In the genomic region with DNA sequence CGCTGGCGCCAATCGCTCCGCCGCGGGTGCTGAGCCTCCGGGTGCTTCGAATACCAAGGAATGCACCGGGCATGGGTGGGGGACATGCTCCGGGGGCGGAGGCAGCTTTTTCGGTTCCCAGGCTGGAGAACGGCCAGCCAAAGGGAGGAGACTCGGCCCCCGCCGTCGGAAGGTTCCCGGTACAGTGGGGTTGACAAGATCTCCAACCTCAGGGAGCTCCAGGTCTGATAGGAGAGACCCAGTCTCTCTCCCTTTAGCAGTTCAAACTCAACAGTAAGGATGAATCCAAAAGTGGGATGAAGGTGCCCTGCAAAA, we compare ENCODE assay signal across 11 cellular contexts.
DNase-seq lines count a peak whose midpoint lies in the region; ATAC-seq, FAIRE-seq and TF ChIP-seq lines count a peak whose summit lies in the region.
"Had no signal": no experiment of that assay in that cellular context is flagged by ENCODE, and none has a peak within 500 bp of the region (broad histone marks: within the 10 kb centered on the region; RNA-seq: fewer than 3 reads in every experiment).

No MANE protein-coding gene starts in this region.

- no peaks in the 10 kb centered on the region for H3K27me3 Mint-ChIP-seq in effector memory CD8-positive, alpha-beta T cell

- H3K4me1 ChIP-seq in DOHH2 (ENCODE audit: control insufficient read depth, low read length): peaks cover 57% of the 10 kb centered on the region
- peaks cover 50% of the 10 kb centered on the region for H3K4me1 ChIP-seq in Loucy (ENCODE audit: insufficient read depth, low read length, poor library complexity, severe bottlenecking)
- peaks cover 4% of the 10 kb centered on the region for H3K4me1 ChIP-seq in parathyroid adenoma

- H4K20me1 ChIP-seq in DOHH2 (ENCODE audit: control insufficient read depth, insufficient read depth, low read depth, low read length): no peaks in the 10 kb centered on the region
- H4K20me1 ChIP-seq in Loucy (ENCODE audit: insufficient read depth, low read length, poor library complexity, severe bottlenecking): no peaks in the 10 kb centered on the region

- peak overlapping the region; percentile 94 to 96 for H3K27ac Mint-ChIP-seq in effector memory CD8-positive, alpha-beta T cell

- H3K36me3 ChIP-seq in DOHH2 (ENCODE audit: control insufficient read depth, low read length): no peaks in the 10 kb centered on the region
- H3K36me3 ChIP-seq in Loucy (ENCODE audit: insufficient read depth, low read length): no peaks in the 10 kb centered on the region
- H3K36me3 ChIP-seq in parathyroid adenoma (ENCODE audit: control insufficient read depth, insufficient read depth, low read length): no peaks in the 10 kb centered on the region

- TF ChIP-seq CTCF in DOHH2 (IDR thresholded peaks at IDR 0.05; ENCODE audit: low read depth, low read length, poor library complexity, severe bottlenecking) (no peak), Loucy (conservative IDR thresholded peaks at IDR 0.05; ENCODE audit: low read length) (no peak), parathyroid adenoma (IDR thresholded peaks at IDR 0.05) (no peak)

- H3K27me3 ChIP-seq in DOHH2 (ENCODE audit: control insufficient read depth, low read length): 0 out of 2 replicates have a peak, but pooled peaks cover 2% of the 10 kb centered on the region
- H3K27me3 ChIP-seq in Loucy (ENCODE audit: insufficient read depth, low read length, poor library complexity, severe bottlenecking): no peaks in the 10 kb centered on the region
- no peaks in the 10 kb centered on the region for H3K27me3 ChIP-seq in parathyroid adenoma (ENCODE audit: control insufficient read depth, insufficient read depth, low read length)

- H3F3A ChIP-seq in DOHH2 (ENCODE audit: control insufficient read depth, insufficient read depth) (peaks cover 4% of the 10 kb centered on the region; the same call in 1 of the 2 replicates), Loucy (ENCODE audit: low read depth) (no peaks in the 10 kb centered on the region)

- no peak overlapping the region for H2AFZ ChIP-seq in Loucy (ENCODE audit: low read length)
- H2AFZ ChIP-seq in parathyroid adenoma: peak overlapping the region; percentile 80

- H3K9ac ChIP-seq in Loucy (ENCODE audit: low read depth, low read length, poor library complexity, severe bottlenecking) (peak overlapping the region; percentile 94), parathyroid adenoma (no peak overlapping the region)

- H3K4me3 ChIP-seq in DOHH2 (ENCODE audit: low read length) (peak overlapping the region; percentile 79), Loucy (ENCODE audit: low read length, poor library complexity, severe bottlenecking) (peak overlapping the region; percentile 73), parathyroid adenoma (ENCODE audit: low read depth, low read length) (peak overlapping the region; percentile 40)
- H3K4me3 ChIP-seq: lung had no signal

- peaks cover 9 to 11% of the 10 kb centered on the region in 2 donors for H3K4me1 Mint-ChIP-seq in effector memory CD8-positive, alpha-beta T cell (ENCODE audit: low read depth in 2 of 2)

- H3K79me2 ChIP-seq in DOHH2 (ENCODE audit: control insufficient read depth, low read length): no peaks in the 10 kb centered on the region
- H3K79me2 ChIP-seq in Loucy (ENCODE audit: insufficient read depth, low read length): peaks cover 11% of the 10 kb centered on the region
- H3K79me2 ChIP-seq in parathyroid adenoma: no peaks in the 10 kb centered on the region

- no peak for ATAC-seq in effector memory CD8-positive, alpha-beta T cell (replicated peaks)

- DNase-seq in effector memory CD8-positive, alpha-beta T cell: no peak
- no peak for DNase-seq in activated CD4-positive, CD25-positive, alpha-beta regulatory T cell treated with anti-CD3 and anti-CD28 coated beads, Interleukin-2, amount 50 U/mL, for 72 hours
- no peak for DNase-seq in NAMALWA (ENCODE audit: low spot score)
- no peak for DNase-seq in GM19239 (ENCODE audit: insufficient read length, low spot score)
- no peak for DNase-seq in activated CD4-positive, CD25-positive, alpha-beta regulatory T cell (lab: John Stamatoyannopoulos, UW)
- DNase-seq: GDM1 had no signal

- peaks cover 16% of the 10 kb centered on the region for H3K36me3 Mint-ChIP-seq in effector memory CD8-positive, alpha-beta T cell (ENCODE audit: insufficient read depth)

- FAIRE-seq in GM19239 (lab: Jason Lieb, UNC): no peak
- FAIRE-seq: RCC 7860 had no signal

- H3K9me3 ChIP-seq in DOHH2 (ENCODE audit: control insufficient read depth, insufficient read depth, low read length) (no peaks in the 10 kb centered on the region), Loucy (ENCODE audit: insufficient read depth, low read depth, low read length) (no peaks in the 10 kb centered on the region), parathyroid adenoma (ENCODE audit: control insufficient read depth, low read length) (no peaks in the 10 kb centered on the region)

- H3K9me3 Mint-ChIP-seq in effector memory CD8-positive, alpha-beta T cell: no peaks in the 10 kb centered on the region

- no peaks in the 10 kb centered on the region for H3K9me2 ChIP-seq in DOHH2 (replicated peaks; ENCODE audit: control insufficient read depth, low read length)
- no peaks in the 10 kb centered on the region for H3K9me2 ChIP-seq in Loucy (replicated peaks; ENCODE audit: low read depth, low read length)

- H3K4me2 ChIP-seq in DOHH2 (ENCODE audit: low read length): peak overlapping the region; percentile 75
- H3K4me2 ChIP-seq in Loucy (ENCODE audit: low read depth, low read length, poor library complexity, severe bottlenecking): peak overlapping the region; percentile 91
- H3K4me2 ChIP-seq in parathyroid adenoma (ENCODE audit: low read length): peak overlapping the region; percentile 66

- peak overlapping the region; percentile 77 to 89 for H3K4me3 Mint-ChIP-seq in effector memory CD8-positive, alpha-beta T cell

- H3K27ac ChIP-seq in DOHH2 (ENCODE audit: low read depth, low read length) (no peak overlapping the region), parathyroid adenoma (no peak overlapping the region)
